9 cellular contexts compared by ENCODE assay signal in genomic region chr3:128725547-128725931, GRCh38. TPM values are rescaled to one million over a fixed set of nuclear protein-coding genes. Genes with fewer than 3 reads are reported as not detected.
A peak's percentile ranks its signal among the peaks of the same experiment; 100 is the strongest.
DNase-seq lines count a peak whose midpoint lies in the region; ATAC-seq, FAIRE-seq and TF ChIP-seq lines count a peak whose summit lies in the region.
"Had no signal": no experiment of that assay in that cellular context is flagged by ENCODE, and none has a peak within 500 bp of the region (broad histone marks: within the 10 kb centered on the region; RNA-seq: fewer than 3 reads in every experiment).

No MANE protein-coding gene starts in this region.

- TF ChIP-seq CTCF in cardiac muscle cell (IDR thresholded peaks at IDR 0.05; ENCODE audit: low read depth, low read length): no peak
- TF ChIP-seq CTCF in GM12878 (IDR thresholded peaks at IDR 0.05 in 2 of 3, conservative IDR thresholded peaks at IDR 0.05 in 1 of 3; ENCODE audit: control insufficient read depth in 2 of 3, extremely low read depth in 1 of 3, insufficient read depth in 1 of 3, low read depth in 3 of 3, low read length in 3 of 3): no peak
- no peak for TF ChIP-seq CTCF in neural cell (IDR thresholded peaks at IDR 0.05; ENCODE audit: poor library complexity, severe bottlenecking)

- intact Hi-C loops in left ventricle myocardium superior (cut with micrococcal nuclease): no loop called here
- intact Hi-C loops in GM12878 (cut with micrococcal nuclease; ENCODE audit: unreplicated experiment): loop anchor here (2.0 kb wide), 1 partner anchor 75 kb away; the partner anchor contains the start of gene RPN1

- FAIRE-seq in GM12878 (lab: Jason Lieb, UNC): no peak
- FAIRE-seq in frontal cortex (lab: Jason Lieb, UNC): no peak
- FAIRE-seq: colon had no signal

- H3K4me1 ChIP-seq in cardiac muscle cell (ENCODE audit: low read depth) (peaks cover 17% of the 10 kb centered on the region), GM12878 (ENCODE audit: control insufficient read depth, insufficient read depth, low read length) (peaks cover 8% of the 10 kb centered on the region)

- SMC1A ChIA-PET in GM12878 (lab: Charles Lee; ENCODE audit: uncharacterized antibody, unreplicated experiment): interaction anchor here (0.6 to 4.0 kb wide), 12 partner anchors 9 to 86 kb away, joined by 3 to 26 read pairs (median 4); no protein-coding TSS in a partner anchor

- H3K79me2 ChIP-seq in GM12878 (ENCODE audit: control insufficient read depth, insufficient read depth, low read length) (peaks cover 48% of the 10 kb centered on the region), neural cell (replicated peaks; ENCODE audit: insufficient read depth, low read length) (peaks cover 41% of the 10 kb centered on the region)

- in situ Hi-C loops in GM12878 (cut with MboI): no loop called here

- TF ChIP-seq RAD21 in GM12878 (IDR thresholded peaks at IDR 0.05; ENCODE audit: insufficient read depth, low read depth, low read length) (no peak), neural cell (conservative IDR thresholded peaks at IDR 0.05) (no peak)

- POLR2A ChIA-PET in GM12878 (lab: Charles Lee): interaction anchor here (0.6 to 1.7 kb wide), 14 partner anchors 9 to 154 kb away, joined by 3 to 13 read pairs (median 3); partner anchors contain the start of gene ACAD9

- DNase-seq in cardiac muscle cell (ENCODE audit: low read depth in 1 of 2, low spot score in 1 of 2) (no peak), left ventricle myocardium superior (no peak), GM12878 (ENCODE audit: low read depth, low spot score) (no peak), cerebellar cortex (ENCODE audit: low spot score) (no peak), SHP77 (lab: John Stamatoyannopoulos, UW) (no peak), frontal cortex (ENCODE audit: low spot score in 2 of 2) (no peak)

- TF ChIP-seq POLR2A in GM12878 (IDR thresholded peaks at IDR 0.05; ENCODE audit: low read depth, low read length): no peak

- no TSS peak for BruUV-seq in GM12878 (replicated peaks; lab: Mats Ljungman, UMichigan)

- H3K9me3 ChIP-seq in cardiac muscle cell (ENCODE audit: low read depth) (no peaks in the 10 kb centered on the region), GM12878 (replicated peaks; ENCODE audit: control insufficient read depth, insufficient read depth, low read length) (no peaks in the 10 kb centered on the region), neural cell (ENCODE audit: low read length) (no peaks in the 10 kb centered on the region)

- H3K9me2 ChIP-seq in neural cell (ENCODE audit: insufficient read depth, low read length): no peaks in the 10 kb centered on the region

- H3F3A ChIP-seq in neural cell (ENCODE audit: insufficient read depth, low read length, poor library complexity, severe bottlenecking): no peaks in the 10 kb centered on the region

- H4K20me1 ChIP-seq in GM12878 (ENCODE audit: control insufficient read depth, insufficient read depth): peaks cover 6% of the 10 kb centered on the region
- no peaks in the 10 kb centered on the region for H4K20me1 ChIP-seq in neural cell (ENCODE audit: insufficient read depth)

- H3K36me3 ChIP-seq in cardiac muscle cell (no peaks in the 10 kb centered on the region), GM12878 (ENCODE audit: control insufficient read depth in 2 of 2, insufficient read depth in 2 of 2, low read length in 1 of 2) (no peaks in the 10 kb centered on the region), neural cell (ENCODE audit: insufficient read depth, low read length) (no peaks in the 10 kb centered on the region)

- no peak for TF ChIP-seq EP300 in GM12878 (IDR thresholded peaks at IDR 0.05; ENCODE audit: borderline replicate concordance in 1 of 2, control insufficient read depth in 1 of 2, low read depth in 2 of 2, low read length in 2 of 2)
- TF ChIP-seq EP300 in neural cell (conservative IDR thresholded peaks at IDR 0.05; ENCODE audit: poor library complexity, severe bottlenecking): no peak

- ATAC-seq in left ventricle myocardium superior: no peak
- peak; percentile 28 for ATAC-seq in HG03280 (IDR thresholded peaks at IDR 0.05; ENCODE audit: unreplicated experiment)
- peak; percentile 54 for ATAC-seq in GM12878

- RAD21 ChIA-PET in GM12878 (lab: Charles Lee; ENCODE audit: unreplicated experiment): interaction anchor here (0.6 to 3.8 kb wide), 7 partner anchors 42 to 154 kb away, joined by 3 to 14 read pairs (median 4); partner anchors contain the start of gene ACAD9

- peak overlapping the region; percentile 65; the same call in 1 of the 2 replicates for H3K4me2 ChIP-seq in GM12878 (ENCODE audit: control insufficient read depth, insufficient read depth)
- no peak overlapping the region for H3K4me2 ChIP-seq in neural cell (ENCODE audit: low read length)

- H3K27ac ChIP-seq in cardiac muscle cell (peak overlapping the region; percentile 99), GM12878 (ENCODE audit: control insufficient read depth, insufficient read depth) (peak overlapping the region; percentile 86), neural cell (ENCODE audit: low read length) (peak overlapping the region; percentile 65)

- peak overlapping the region; percentile 26; the same call in 1 of the 2 replicates for H3K9ac ChIP-seq in GM12878 (ENCODE audit: control insufficient read depth, insufficient read depth, low read length)
- peak overlapping the region; percentile 25 for H3K9ac ChIP-seq in neural cell (ENCODE audit: low read length)

- CTCF ChIA-PET in GM12878 (lab: Yijun Ruan, JAX): interaction anchor here (0.9 to 2.3 kb wide), 9 partner anchors 10 to 120 kb away, joined by 3 to 15 read pairs (median 6); no protein-coding TSS in a partner anchor

- H3K27me3 ChIP-seq in cardiac muscle cell (no peaks in the 10 kb centered on the region), GM12878 (replicated peaks in 1 of 2; ENCODE audit: control insufficient read depth in 2 of 2, insufficient read depth in 2 of 2, low read length in 1 of 2) (no peaks in the 10 kb centered on the region), neural cell (ENCODE audit: insufficient read depth, low read depth, low read length) (no peaks in the 10 kb centered on the region)

- H2AFZ ChIP-seq in GM12878 (ENCODE audit: control insufficient read depth, low read depth, low read length): peak overlapping the region; percentile 99
- peak overlapping the region; percentile 94 for H2AFZ ChIP-seq in neural cell (ENCODE audit: low read depth, low read length)

- WGBS in GM12878 (ENCODE audit: insufficient coverage, insufficient replicate concordance, low lambda C conversion rate, missing lambda C conversion rate): 15% methylated on average over 5 of the region's 5 CpGs

- no peak overlapping the region for H3K4me3 ChIP-seq in cardiac muscle cell
- peak overlapping the region; percentile 35; the same call in 1 of the 2 replicates for H3K4me3 ChIP-seq in GM12878
- H3K4me3 ChIP-seq in neural cell (ENCODE audit: low read length): no peak overlapping the region

TF ChIP-seq in GM12878, 131 proteins besides CTCF, POLR2A, EP300 and RAD21 (continues in another document):
- TF ChIP-seq NFIC (IDR thresholded peaks at IDR 0.05; ENCODE audit: low read depth, low read length) (no peak), IKZF2 (IDR thresholded peaks at IDR 0.05) (peak in 1 of 2 experiments; percentile 47; a peak in 1 of 4 replicates), NBN (IDR thresholded peaks at IDR 0.05) (peak; percentile 63; the same call in 1 of the 2 replicates), ZNF207 (IDR thresholded peaks at IDR 0.05; ENCODE audit: borderline replicate concordance) (no peak), PAX5 (IDR thresholded peaks at IDR 0.05; ENCODE audit: borderline replicate concordance, low read depth, low read length) (no peak)

TF ChIP-seq in neural cell, 6 proteins besides CTCF, POLR2A, EP300 and RAD21:
- no peak for TF ChIP-seq TAF1 (IDR thresholded peaks at IDR 0.05; ENCODE audit: low read depth)
- TF ChIP-seq SMC3 (conservative IDR thresholded peaks at IDR 0.05; ENCODE audit: poor library complexity): no peak
- no peak for TF ChIP-seq MXI1 (conservative IDR thresholded peaks at IDR 0.05; ENCODE audit: poor library complexity, severe bottlenecking)

RNA-seq across cellular contexts. Expression of gene RAB7A, which starts 0.4 kb away (rescaled TPM):
- 62.3 and 68.1 TPM in 2 replicates for total RNA-seq in cardiac muscle cell
- 189 TPM in 2 replicates for polyA plus RNA-seq in cardiac muscle cell
- 250 TPM for total RNA-seq in left ventricle myocardium superior
- 50.5 and 54.9 TPM in 2 replicates for total RNA-seq in GM12878 (2013; cell fraction: nucleolus; rRNA removed)
- total RNA-seq in GM12878 (2014; rRNA removed): 42.2 and 44.4 TPM in 2 replicates
- 73.7 and 75.3 TPM in 2 replicates for total RNA-seq in GM12878 (2014; rRNA removed; fragmentation: Illumina TruSeq; extraction: Trizol)
- total RNA-seq in GM12878 (2021): 151 and 171 TPM in 2 replicates
- 84.8 TPM for polyA plus RNA-seq in GM12878 (2011; ENCODE audit: low read depth)
- polyA plus RNA-seq in GM12878 (2011; rRNA removed): 212 and 237 TPM in 2 replicates
- polyA plus RNA-seq in GM12878 (2011; cell fraction: cytosol; rRNA removed): 163 and 202 TPM in 2 replicates
- polyA plus RNA-seq in GM12878 (2011; cell fraction: nucleus; rRNA removed): 39.0 and 42.1 TPM in 2 replicates
- 118 and 135 TPM in 2 replicates for polyA plus RNA-seq in GM12878 (2012)
- 200 and 201 TPM in 2 replicates for polyA plus RNA-seq in GM12878 (2014; fragmentation: Illumina TruSeq; extraction: Trizol)
- 10 to 100 TPM; 40.3 to 43.0 TPM for polyA plus RNA-seq in GM12878 (2014; fragmentation: Nextera tagmentation; extraction: Ambion mirVana)
- polyA plus RNA-seq in GM12878 (2014; rRNA removed): 136 and 148 TPM in 2 replicates
- polyA plus RNA-seq in GM12878 (2016; fragmentation: Nextera tagmentation; extraction: Ambion mirVana): 100 to 1,000 TPM; 175 to 183 TPM
- 132 and 142 TPM in 2 replicates for polyA minus RNA-seq in GM12878 (2011; rRNA and poly(A)+ RNA removed)
- polyA minus RNA-seq in GM12878 (2011; cell fraction: cytosol; rRNA and poly(A)+ RNA removed): 53.9 and 75.5 TPM in 2 replicates
- 15.8 and 25.5 TPM in 2 replicates for polyA minus RNA-seq in GM12878 (2011; cell fraction: nucleus; rRNA and poly(A)+ RNA removed)
- polyA plus RNA-seq in neural cell: 40.1 and 42.4 TPM in 2 replicates
- polyA minus RNA-seq in neural cell: 70.6 and 86.5 TPM in 2 replicates
- 29.8 TPM for total RNA-seq in frontal cortex
